Comparison of ENCODE assay signal across 24 cellular contexts in the genomic region with DNA sequence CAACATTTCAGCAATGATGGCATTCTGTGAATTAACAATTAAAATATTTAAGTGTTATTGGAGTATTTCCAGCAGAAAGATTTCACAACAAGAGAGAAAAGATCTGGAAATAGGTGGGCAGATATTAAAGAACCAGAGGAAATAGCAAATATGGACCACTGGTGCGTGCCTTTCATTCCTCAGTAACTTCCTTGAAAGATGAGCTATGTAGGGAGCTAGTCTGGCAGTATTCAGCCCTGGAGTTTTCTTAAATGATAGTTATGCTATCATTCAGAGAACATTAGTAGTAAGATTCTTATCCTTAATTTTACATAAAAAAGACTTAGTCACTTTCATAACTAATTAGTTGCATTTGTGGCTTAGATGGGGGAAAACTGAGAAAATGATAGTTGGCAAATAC. TPM values are rescaled to one million over a fixed set of nuclear protein-coding genes. Genes with fewer than 3 reads are reported as not detected.
DNase-seq lines count a peak whose midpoint lies in the region; ATAC-seq, FAIRE-seq and TF ChIP-seq lines count a peak whose summit lies in the region.
"Had no signal": no experiment of that assay in that cellular context is flagged by ENCODE, and none has a peak within 500 bp of the region (broad histone marks: within the 10 kb centered on the region; RNA-seq: fewer than 3 reads in every experiment).

No MANE protein-coding gene starts in this region.

- DNase-seq in A549 (ENCODE audit: low read depth in 1 of 2, low spot score in 1 of 2) (no peak), IMR-90 (peak; percentile 16), chondrocyte (ENCODE audit: low spot score) (no peak), Karpas-422 (no peak), tibial artery (no peak)
- DNase-seq: activated B cell treated with CpG ODN at 0.5 μM for 24 hours; activated naive CD4-positive, alpha-beta T cell treated with Interleukin-2 at 50 U/mL for 16 hours; activated T-cell treated with anti-CD3 and anti-CD28 coated beads for 4 hours; anterior cingulate cortex; CD4-positive, CD25-positive, alpha-beta regulatory T cell; cerebellar nuclear complex; DMS 273 treated with DMSO at 0.1 percent for 48 hours; effector CD8-positive, alpha-beta T cell; GF-D8; glutamatergic neuron; NCI-H1694 treated with DMSO at 0.1 percent for 48 hours; stimulated activated CD4-positive, alpha-beta T cell treated with anti-CD3 and anti-CD28 coated beads, Interleukin-4, amount 100 ng/mL, for 24 hours; stomach had no signal

- no peak overlapping the region; the same call in 1 of the 2 replicates for H2BK120ac ChIP-seq in IMR-90 (ENCODE audit: low read depth, low read length)

- no peak overlapping the region for H2AFZ ChIP-seq in IMR-90 (replicated peaks; ENCODE audit: low read length, poor library complexity)
- H2AFZ ChIP-seq in Karpas-422 (ENCODE audit: low read length), result no peak overlapping the region
- H2AFZ ChIP-seq: GM23338, neural progenitor cell had no signal

- H3K36me3 ChIP-seq in IMR-90 (ENCODE audit: control insufficient read depth, insufficient read depth, low read length) (peaks cover 12% of the 10 kb centered on the region), mesodermal cell (ENCODE audit: control insufficient read depth, insufficient read depth, low read length) (peaks cover 66% of the 10 kb centered on the region), Karpas-422 (ENCODE audit: insufficient read depth, low read length) (no peaks in the 10 kb centered on the region), tibial artery (peaks cover 2 to 5% (median 3%) of the 10 kb centered on the region in 3 donors)
- H3K36me3 ChIP-seq: neural progenitor cell had no signal

- peaks cover 8% of the 10 kb centered on the region for H3K9me3 ChIP-seq in A549
- H3K9me3 ChIP-seq in IMR-90 (ENCODE audit: control insufficient read depth, insufficient read depth, low read length), result peaks cover 3% of the 10 kb centered on the region; the same call in 1 of the 2 replicates
- peaks cover 26% of the 10 kb centered on the region for H3K9me3 ChIP-seq in mesodermal cell (ENCODE audit: control insufficient read depth, low read length)
- H3K9me3 ChIP-seq in Karpas-422 (ENCODE audit: low read length), result no peaks in the 10 kb centered on the region
- H3K9me3 ChIP-seq in tibial artery, result peaks cover 0 to 2% (median 0%) of the 10 kb centered on the region in 3 donors

- H3K4me2 ChIP-seq in A549 (peak overlapping the region; percentile 62), IMR-90 (ENCODE audit: low read depth, low read length) (peak overlapping the region; percentile 49; the same call in 1 of the 2 replicates), Karpas-422 (ENCODE audit: low read depth, low read length, poor library complexity, severe bottlenecking) (no peak overlapping the region)
- H3K4me2 ChIP-seq: GM23338, neural progenitor cell had no signal

- peak overlapping the region in 1 of 2 experiments; percentile 56; a peak in 1 of 4 replicates for H4K8ac ChIP-seq in IMR-90 (ENCODE audit: low read depth in 2 of 2, low read length in 2 of 2)

- H3K18ac ChIP-seq in IMR-90 (ENCODE audit: low read depth, low read length), result no peak overlapping the region; the same call in 1 of the 2 replicates

- no peak overlapping the region; the same call in 1 of the 2 replicates for H3K56ac ChIP-seq in IMR-90 (ENCODE audit: extremely low read depth, insufficient read depth, low read length)

- no peak overlapping the region for H3K4me3 Mint-ChIP-seq in chondrocyte (ENCODE audit: unreplicated experiment)
- H3K4me3 Mint-ChIP-seq: activated B cell treated with CpG ODN at 0.5 μM for 24 hours; activated CD4-positive, alpha-beta memory T cell treated with anti-CD3 and anti-CD28 coated beads for 36 hours; CD4-positive, CD25-positive, alpha-beta regulatory T cell; GM23338; neural progenitor cell had no signal

- H3K4me1 Mint-ChIP-seq in chondrocyte (ENCODE audit: low read depth), result peaks cover 35% of the 10 kb centered on the region
- H3K4me1 Mint-ChIP-seq: activated B cell treated with CpG ODN at 0.5 μM for 24 hours; CD4-positive, CD25-positive, alpha-beta regulatory T cell had no signal

- peak in 1 of 2 experiments; percentile 43; a peak in 2 of 6 replicates for ATAC-seq in A549
- ATAC-seq in IMR-90 (ENCODE audit: low read depth), result peak; percentile 78
- ATAC-seq in HG03025 (IDR thresholded peaks at IDR 0.05; ENCODE audit: low FRiP score, unreplicated experiment), result no peak
- no peak for ATAC-seq in HG03175 (IDR thresholded peaks at IDR 0.05; ENCODE audit: unreplicated experiment)
- ATAC-seq: GM23338 had no signal

- peak overlapping the region; percentile 94 for H2BK5ac ChIP-seq in IMR-90 (ENCODE audit: low read depth, low read length, poor library complexity, severe bottlenecking)

- H3K23ac ChIP-seq in IMR-90 (ENCODE audit: low read depth, low read length), result peak overlapping the region; percentile 35; the same call in 1 of the 2 replicates

- TF ChIP-seq POLR2A in A549 (IDR thresholded peaks at IDR 0.05; ENCODE audit: low read length), result no peak
- no peak for TF ChIP-seq POLR2A in IMR-90 (IDR thresholded peaks at IDR 0.05; ENCODE audit: low read depth, low read length)

- TF ChIP-seq RAD21 in A549 (conservative IDR thresholded peaks at IDR 0.05 in 1 of 2, IDR thresholded peaks at IDR 0.05 in 1 of 2) (no peak), IMR-90 (IDR thresholded peaks at IDR 0.05; ENCODE audit: low read length) (no peak)

- H3K27me3 ChIP-seq in IMR-90 (ENCODE audit: control insufficient read depth, insufficient read depth, low read length) (no peaks in the 10 kb centered on the region), Karpas-422 (ENCODE audit: low read length) (no peaks in the 10 kb centered on the region), tibial artery (no peaks in the 10 kb centered on the region)
- H3K27me3 ChIP-seq: neural progenitor cell, stomach had no signal

- CTCF ChIA-PET in A549 (lab: Yijun Ruan, JAX), result no interaction called here
- CTCF ChIA-PET in IMR-90 (lab: Yijun Ruan, JAX), result interaction anchor here (0.7 kb wide), 1 partner anchor 15 kb away, joined by 3 read pairs; no protein-coding TSS in a partner anchor

- dilution Hi-C loops in IMR-90 (cut with HindIII; ENCODE audit: low sequenced_read_pairs, unreplicated experiment), result no loop called here

- no peak overlapping the region for H2BK15ac ChIP-seq in IMR-90 (ENCODE audit: low read depth, low read length)

- TF ChIP-seq CTCF in A549 (IDR thresholded peaks at IDR 0.05), result no peak
- TF ChIP-seq CTCF in IMR-90 (conservative IDR thresholded peaks at IDR 0.05; ENCODE audit: low read depth, low read length), result no peak
- no peak for TF ChIP-seq CTCF in chondrocyte (IDR thresholded peaks at IDR 0.05)
- TF ChIP-seq CTCF in tibial artery (IDR thresholded peaks at IDR 0.05), result no peak

- H3K4ac ChIP-seq in IMR-90 (ENCODE audit: low read depth, low read length), result no peak overlapping the region; the same call in 1 of the 2 replicates

- no peaks in the 10 kb centered on the region for H3K79me2 ChIP-seq in Karpas-422 (ENCODE audit: low read length)

- no peak overlapping the region for H4K5ac ChIP-seq in IMR-90 (ENCODE audit: low read depth, low read length)

- peaks cover 29 to 55% of the 10 kb centered on the region in 2 experiments for H3K79me1 ChIP-seq in IMR-90 (ENCODE audit: low read depth in 1 of 2, low read length in 2 of 2)

- POLR2A ChIA-PET in A549 (lab: Yijun Ruan, JAX) (no interaction called here), IMR-90 (lab: Charles Lee; ENCODE audit: unreplicated experiment) (no interaction called here)

- in situ Hi-C loops in IMR-90 (cut with MboI; ENCODE audit: low sequenced_read_pairs), result no loop called here

- 94% methylated on average over 1 of the region's 1 CpG for WGBS in A549 (ENCODE audit: missing lambda C conversion rate)
- no CpG with 5 or more reads among the region's 1 CpG for WGBS in IMR-90 (ENCODE audit: extremely low coverage in 2 of 2, insufficient read length in 1 of 2), 2 experiments
- WGBS in mesodermal cell (ENCODE audit: insufficient coverage in 2 of 2), 2 experiments, result 88 to 100% methylated on average over 1 of the region's 1 CpG

- no peak overlapping the region for H3K14ac ChIP-seq in IMR-90 (replicated peaks; ENCODE audit: low read depth, low read length)

- H3K9me1 ChIP-seq in IMR-90 (ENCODE audit: insufficient read depth, low read length), result peaks cover 5% of the 10 kb centered on the region

- H3K27ac ChIP-seq in A549, result peak overlapping the region in 1 of 2 experiments; percentile 60; a peak in 3 of 6 replicates
- no peak overlapping the region for H3K27ac ChIP-seq in IMR-90 (ENCODE audit: insufficient read depth, low read length)
- peak overlapping the region; percentile 57 for H3K27ac ChIP-seq in mesodermal cell (ENCODE audit: low read depth, low read length, severe bottlenecking)
- H3K27ac ChIP-seq in Karpas-422 (ENCODE audit: low read length), result no peak overlapping the region
- H3K27ac ChIP-seq in tibial artery, result peak overlapping the region in 1 of 2 donors; percentile 51
- H3K27ac ChIP-seq: neural progenitor cell, stomach had no signal

- intact Hi-C loops in IMR-90 (cut with micrococcal nuclease), result loop anchor here (2.0 kb wide), 1 partner anchor 19 kb away; no protein-coding TSS in a partner anchor
- intact Hi-C loops in tibial artery (cut with DNase I; ENCODE audit: low total_unique reads), result no loop called here

- peak overlapping the region; percentile 27; the same call in 1 of the 2 replicates for H2BK20ac ChIP-seq in IMR-90 (ENCODE audit: low read depth, low read length)

- H3K4me3 ChIP-seq in A549 (no peak overlapping the region), IMR-90 (ENCODE audit: insufficient read depth, low read depth, low read length) (no peak overlapping the region), mesodermal cell (ENCODE audit: extremely low read depth, insufficient read depth, low read length, poor library complexity, severe bottlenecking) (no peak overlapping the region), Karpas-422 (ENCODE audit: low read length) (no peak overlapping the region), tibial artery (no peak overlapping the region)
- H3K4me3 ChIP-seq: GM23338, neural progenitor cell, stomach had no signal

- H2AK5ac ChIP-seq in IMR-90 (ENCODE audit: low read depth, low read length), result 0 out of 2 replicates have a peak overlapping the region, but pooled peaks have one; percentile 35

- H3K9me2 ChIP-seq in Karpas-422 (replicated peaks; ENCODE audit: insufficient read depth, low read length), result no peaks in the 10 kb centered on the region

- FAIRE-seq in A549 (lab: Jason Lieb, UNC), result no peak

- no peak overlapping the region for H4K91ac ChIP-seq in IMR-90 (ENCODE audit: insufficient read depth, low read depth, low read length)

- H2AK9ac ChIP-seq in IMR-90 (replicated peaks; ENCODE audit: low read depth, low read length, poor library complexity), result no peak overlapping the region

- peaks cover 9% of the 10 kb centered on the region; the same call in 1 of the 2 replicates for H4K20me1 ChIP-seq in IMR-90 (ENCODE audit: insufficient read depth, low read length)
- no peaks in the 10 kb centered on the region for H4K20me1 ChIP-seq in Karpas-422 (ENCODE audit: insufficient read depth, low read depth, low read length)

- H3K36me3 Mint-ChIP-seq in chondrocyte (ENCODE audit: low read depth), result peaks cover 11% of the 10 kb centered on the region
- H3K36me3 Mint-ChIP-seq: activated CD4-positive, alpha-beta memory T cell treated with anti-CD3 and anti-CD28 coated beads for 36 hours; CD4-positive, CD25-positive, alpha-beta regulatory T cell had no signal

- H3K27ac Mint-ChIP-seq in chondrocyte (ENCODE audit: unreplicated experiment), result peak overlapping the region; percentile 89
- H3K27ac Mint-ChIP-seq: activated B cell treated with CpG ODN at 0.5 μM for 24 hours; activated CD4-positive, alpha-beta memory T cell treated with anti-CD3 and anti-CD28 coated beads for 36 hours; CD4-positive, CD25-positive, alpha-beta regulatory T cell; GM23338; neural progenitor cell had no signal

- no peaks in the 10 kb centered on the region for H3K27me3 Mint-ChIP-seq in chondrocyte (ENCODE audit: low read depth)
- H3K27me3 Mint-ChIP-seq: CD4-positive, CD25-positive, alpha-beta regulatory T cell had no signal

- peaks cover 7% of the 10 kb centered on the region for H3K9me3 Mint-ChIP-seq in chondrocyte (ENCODE audit: low read depth)

- H3K9ac ChIP-seq in IMR-90 (ENCODE audit: low read depth, low read length), result no peak overlapping the region
- no peak overlapping the region for H3K9ac ChIP-seq in Karpas-422 (ENCODE audit: low read length)
- H3K9ac ChIP-seq: neural progenitor cell had no signal

- no TSS peak for BruUV-seq in IMR-90 (replicated peaks; lab: Mats Ljungman, UMichigan)

- TF ChIP-seq EP300 in A549 (IDR thresholded peaks at IDR 0.05), result no peak

- H3K4me1 ChIP-seq in A549 (peaks cover 14% of the 10 kb centered on the region), IMR-90 (ENCODE audit: control insufficient read depth, insufficient read depth, low read length) (peaks cover 2% of the 10 kb centered on the region; the same call in 1 of the 2 replicates), mesodermal cell (ENCODE audit: control insufficient read depth, insufficient read depth, low read length, poor library complexity, severe bottlenecking) (peaks cover 7% of the 10 kb centered on the region), Karpas-422 (ENCODE audit: low read length) (no peaks in the 10 kb centered on the region), tibial artery (peaks cover 0 to 39% (median 13%) of the 10 kb centered on the region in 4 donors)

RNA-seq across cellular contexts. Expression of a gene that starts 41.5 kb away (rescaled TPM):
- 19.5 and 21.2 TPM in 2 replicates for polyA plus RNA-seq in A549 (2011; rRNA removed)
- polyA plus RNA-seq in A549 (2012; cell fraction: cytosol; rRNA removed), result 6.3 and 7.0 TPM in 2 replicates
- 18.2 and 19.3 TPM in 2 replicates for polyA plus RNA-seq in A549 (2012; cell fraction: nucleus; rRNA removed)
- 8.1 to 10.0 TPM (median 9.2 TPM) in 3 replicates for polyA plus RNA-seq in A549 (2017; fragmentation: RNase III; extraction: RNeasy Plus Mini Kit Qiagen cat#74134 plus additional on column Dnase treatment)
- 43.3 and 47.4 TPM in 2 replicates for polyA minus RNA-seq in A549 (2011; rRNA and poly(A)+ RNA removed)
- 12.8 and 12.9 TPM in 2 replicates for total RNA-seq in IMR-90 (2012; rRNA removed)
- 10.1 and 10.2 TPM in 2 replicates for polyA plus RNA-seq in IMR-90 (2012; rRNA removed)
- polyA plus RNA-seq in IMR-90 (2012; cell fraction: cytosol; rRNA removed), result 3.6 and 5.0 TPM in 2 replicates
- polyA plus RNA-seq in IMR-90 (2012; cell fraction: nucleus; rRNA removed; ENCODE audit: low replicate concordance), result 27.3 and 53.0 TPM in 2 replicates
- 28.7 to 38.2 TPM (median 29.5 TPM) in 3 replicates for total RNA-seq in chondrocyte
- 29.1 TPM for polyA plus RNA-seq in mesodermal cell (2013, experiment 1 of 2)
- 24.1 TPM for polyA plus RNA-seq in mesodermal cell (2013, experiment 2 of 2)
- total RNA-seq in Karpas-422 (2014; rRNA removed; shearing (Covaris generic); ENCODE audit: low replicate concordance), result not detected in 2 replicates
- total RNA-seq: activated B cell treated with CpG ODN at 0.5 μM for 24 hours had no signal

Comparison
In these comparisons a context has a peak if more than half of its experiments do, and no peak if none do; other contexts are left out.
1. RNA of a gene that starts 41.5 kb away (total RNA-seq): 28.7 to 38.2 TPM in chondrocyte and 12.8 to 12.9 TPM in IMR-90; not detected in Karpas-422; every median in the first group is over 10 times any median in the second.